Comparison of ENCODE assay signal across 1 cellular context in the genomic region with DNA sequence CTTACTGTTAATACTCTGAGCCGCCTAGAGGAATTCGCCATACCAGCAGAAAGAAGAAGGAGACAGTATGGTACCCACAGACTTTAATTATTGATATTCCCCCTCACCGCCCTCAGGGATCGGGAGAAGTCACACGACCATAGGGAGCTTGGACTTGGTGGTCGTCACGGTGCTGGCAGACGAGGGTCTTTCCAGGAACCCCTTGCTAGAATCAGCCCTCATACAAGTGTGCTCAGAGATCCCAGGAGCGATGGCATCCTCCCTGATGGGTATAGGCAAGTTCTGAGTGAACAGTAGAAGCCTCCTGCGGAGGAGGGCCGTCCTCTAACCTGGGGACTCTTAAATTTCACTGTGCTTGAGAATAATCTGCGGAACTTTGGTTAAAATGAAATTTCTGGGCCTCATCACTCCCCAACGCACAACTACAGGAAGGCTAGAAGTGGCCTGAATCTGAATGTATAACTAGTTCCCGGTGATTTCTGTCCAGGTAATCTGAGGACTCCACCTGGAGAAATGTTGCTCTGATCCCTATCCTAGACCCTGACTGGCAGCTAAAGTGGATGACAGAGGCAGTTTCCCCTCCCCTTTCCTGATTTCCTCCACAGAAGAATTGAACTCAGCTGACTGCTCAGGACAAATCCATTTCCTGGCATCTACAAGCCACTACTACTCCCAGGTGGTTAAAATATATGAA.
TF ChIP-seq lines count a peak whose summit lies in the region.

No MANE protein-coding gene starts in this region.

TF ChIP-seq in endothelial cell of umbilical vein, 7 proteins besides CTCF, POLR2A, EP300 and RAD21:
- TF ChIP-seq EZH2 (IDR thresholded peaks at IDR 0.05; ENCODE audit: borderline replicate concordance, low read depth, low read length, severe bottlenecking) (no peak), POLR2AphosphoS5 (IDR thresholded peaks at IDR 0.05; ENCODE audit: insufficient read depth, low read depth, low read length) (no peak), FOS (IDR thresholded peaks at IDR 0.05; ENCODE audit: borderline replicate concordance, insufficient read depth, low read length) (peak; percentile 19)
